25 cellular contexts compared by ENCODE assay signal in the genomic region with DNA sequence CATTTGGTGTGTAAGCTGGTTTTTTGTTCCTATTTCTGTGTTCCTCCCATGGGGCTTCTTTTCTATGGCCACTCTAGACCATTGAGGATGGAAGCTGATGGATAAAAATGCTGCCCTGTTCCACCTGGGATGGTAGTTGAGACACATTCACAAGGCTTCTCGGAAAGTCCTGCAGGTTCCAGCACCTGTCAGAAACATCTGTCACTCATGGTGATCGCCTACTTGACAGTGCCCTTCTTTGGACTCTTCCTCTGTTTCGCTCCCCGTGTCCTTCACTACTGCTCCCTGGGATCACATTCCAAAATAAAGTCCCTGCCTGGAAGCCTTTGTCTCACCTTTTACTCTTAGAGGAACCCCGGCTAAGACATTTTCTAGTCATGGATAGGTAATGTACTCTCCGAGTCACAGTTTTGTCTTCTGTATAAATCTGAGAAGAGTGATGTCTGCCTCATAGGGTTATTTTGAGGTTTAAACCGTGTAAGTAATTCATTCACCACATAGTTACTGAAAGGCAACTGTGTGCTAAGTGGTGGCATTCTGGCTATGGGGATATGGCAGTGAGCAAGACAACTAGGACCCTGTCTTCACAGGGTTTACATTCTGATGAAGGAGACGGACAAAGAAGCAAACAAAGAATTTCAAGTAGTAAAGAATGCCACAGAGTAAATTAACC. TPM values are rescaled to one million over a fixed set of nuclear protein-coding genes. Genes with fewer than 3 reads are reported as not detected.
DNase-seq lines count a peak whose midpoint lies in the region; ATAC-seq and TF ChIP-seq lines count a peak whose summit lies in the region.
"Had no signal": no experiment of that assay in that cellular context is flagged by ENCODE, and none has a peak within 500 bp of the region (broad histone marks: within the 10 kb centered on the region; RNA-seq: fewer than 3 reads in every experiment).

No MANE protein-coding gene starts in this region.

- peaks cover 11% of the 10 kb centered on the region for H3K9me3 Mint-ChIP-seq in T-helper 2 cell treated with Interferon-gamma antibody and Interleukin-4, amounts not matched to agents 5 μg/mL and 100 μg/mL, for 36 hours
- peaks cover 3% of the 10 kb centered on the region for H3K9me3 Mint-ChIP-seq in activated CD8-positive, alpha-beta T cell treated with anti-CD3 and anti-CD28 coated beads for 36 hours
- H3K9me3 Mint-ChIP-seq in naive thymus-derived CD4-positive, alpha-beta T cell = peaks cover 0 to 8% (median 0%) of the 10 kb centered on the region in 11 donors

- peak overlapping the region in 9 of 11 experiments; percentile 48 to 97 (median 93); a peak in 16 of 22 replicates for H3K27ac ChIP-seq in BLaER1 treated with 17β-estradiol and CSF1 and Interleukin-3, amounts not matched to agents 10 nM and 100 nM
- peak overlapping the region; percentile 85 for H3K27ac ChIP-seq in naive thymus-derived CD4-positive, alpha-beta T cell (ENCODE audit: low read depth, low read length)
- H3K27ac ChIP-seq: 22Rv1, SJCRH30, testis had no signal

- no peaks in the 10 kb centered on the region for H3K27me3 ChIP-seq in BLaER1 treated with 17β-estradiol and CSF1 and Interleukin-3, amounts not matched to agents 10 nM and 100 nM
- H3K27me3 ChIP-seq in naive thymus-derived CD4-positive, alpha-beta T cell (ENCODE audit: control insufficient read depth in 2 of 2, insufficient read depth in 2 of 2, low read length in 2 of 2) = no peaks in the 10 kb centered on the region
- H3K27me3 ChIP-seq: SJCRH30, testis had no signal

- H3K4me3 Mint-ChIP-seq in T-helper 2 cell treated with Interferon-gamma antibody and Interleukin-4, amounts not matched to agents 5 μg/mL and 100 μg/mL, for 36 hours = peak overlapping the region; percentile 25
- peak overlapping the region; percentile 3 for H3K4me3 Mint-ChIP-seq in activated CD8-positive, alpha-beta T cell treated with anti-CD3 and anti-CD28 coated beads for 36 hours
- H3K4me3 Mint-ChIP-seq in naive thymus-derived CD4-positive, alpha-beta T cell = peak overlapping the region; percentile 16 to 78 (median 62)
- H3K4me3 Mint-ChIP-seq: endodermal cell had no signal

- H3K9ac ChIP-seq in BLaER1 treated with 17β-estradiol and CSF1 and Interleukin-3, amounts not matched to agents 10 nM and 100 nM = peak overlapping the region in 1 of 11 experiments; percentile 19; a peak in 2 of 22 replicates

- H3K27me3 Mint-ChIP-seq in T-helper 2 cell treated with Interferon-gamma antibody and Interleukin-4, amounts not matched to agents 5 μg/mL and 100 μg/mL, for 36 hours (ENCODE audit: low read depth) = no peaks in the 10 kb centered on the region
- no peaks in the 10 kb centered on the region for H3K27me3 Mint-ChIP-seq in activated CD8-positive, alpha-beta T cell treated with anti-CD3 and anti-CD28 coated beads for 36 hours
- no peaks in the 10 kb centered on the region for H3K27me3 Mint-ChIP-seq in naive thymus-derived CD4-positive, alpha-beta T cell

- ATAC-seq in activated CD8-positive, alpha-beta T cell treated with anti-CD3 and anti-CD28 coated beads for 36 hours = peak; percentile 18
- ATAC-seq in naive thymus-derived CD4-positive, alpha-beta T cell = no peak
- ATAC-seq in HG03469 (IDR thresholded peaks at IDR 0.05; ENCODE audit: unreplicated experiment) = no peak
- ATAC-seq: PC-3 had no signal

- peak overlapping the region; percentile 34 for H3K27ac Mint-ChIP-seq in T-helper 2 cell treated with Interferon-gamma antibody and Interleukin-4, amounts not matched to agents 5 μg/mL and 100 μg/mL, for 36 hours
- H3K27ac Mint-ChIP-seq in activated CD8-positive, alpha-beta T cell treated with anti-CD3 and anti-CD28 coated beads for 36 hours = peak overlapping the region; percentile 81
- H3K27ac Mint-ChIP-seq in naive thymus-derived CD4-positive, alpha-beta T cell = peak overlapping the region; percentile 7 to 99 (median 96)
- H3K27ac Mint-ChIP-seq: endodermal cell had no signal

- POLR2A ChIA-PET in activated CD8-positive, alpha-beta T cell treated with anti-CD3 and anti-CD28 coated beads for 36 hours (lab: Charles Lee) = interaction anchor here (0.7 to 1.5 kb wide), 3 partner anchors 17 to 30 kb away, joined by 3 to 9 read pairs (median 3); a partner anchor contains a TSS
- POLR2A ChIA-PET in naive thymus-derived CD4-positive, alpha-beta T cell (lab: Charles Lee) = interaction anchor here (0.7 to 2.6 kb wide), 5 partner anchors 9 to 279 kb away, joined by 4 to 16 read pairs (median 6); a partner anchor contains a TSS

- H4K20me1 ChIP-seq in BLaER1 treated with 17β-estradiol and CSF1 and Interleukin-3, amounts not matched to agents 10 nM and 100 nM = peaks cover 0 to 61% (median 11%) of the 10 kb centered on the region in 11 experiments; a peak in 14 of 22 replicates

- H3K4me2 ChIP-seq in BLaER1 treated with 17β-estradiol and CSF1 and Interleukin-3, amounts not matched to agents 10 nM and 100 nM = peak overlapping the region; percentile 27 to 87 (median 55); a peak in 21 of 22 replicates

- peaks cover 86% of the 10 kb centered on the region for H3K4me1 Mint-ChIP-seq in T-helper 2 cell treated with Interferon-gamma antibody and Interleukin-4, amounts not matched to agents 5 μg/mL and 100 μg/mL, for 36 hours (ENCODE audit: low read depth)
- H3K4me1 Mint-ChIP-seq in activated CD8-positive, alpha-beta T cell treated with anti-CD3 and anti-CD28 coated beads for 36 hours (ENCODE audit: low read depth) = peaks cover 94% of the 10 kb centered on the region
- H3K4me1 Mint-ChIP-seq in naive thymus-derived CD4-positive, alpha-beta T cell = peaks cover 74 to 100% (median 95%) of the 10 kb centered on the region in 7 donors

- H3K4me1 ChIP-seq in BLaER1 treated with 17β-estradiol and CSF1 and Interleukin-3, amounts not matched to agents 10 nM and 100 nM = peaks cover 85 to 99% (median 94%) of the 10 kb centered on the region in 10 experiments
- peaks cover 87 to 88% of the 10 kb centered on the region in 2 donors for H3K4me1 ChIP-seq in naive thymus-derived CD4-positive, alpha-beta T cell (ENCODE audit: control insufficient read depth in 2 of 2, insufficient read depth in 2 of 2, low read length in 2 of 2)
- H3K4me1 ChIP-seq: SJCRH30 had no signal

- intact Hi-C loops in activated CD8-positive, alpha-beta T cell treated with anti-CD3 and anti-CD28 coated beads for 36 hours (cut with micrococcal nuclease) = no loop called here
- intact Hi-C loops in naive thymus-derived CD4-positive, alpha-beta T cell (cut with micrococcal nuclease) = no loop called here

- no peak for TF ChIP-seq CTCF in activated CD8-positive, alpha-beta T cell treated with anti-CD3 and anti-CD28 coated beads for 36 hours (IDR thresholded peaks at IDR 0.05)

- H3K36me3 ChIP-seq in BLaER1 treated with 17β-estradiol and CSF1 and Interleukin-3, amounts not matched to agents 10 nM and 100 nM = peaks cover 5 to 38% (median 25%) of the 10 kb centered on the region in 11 experiments; a peak in 20 of 22 replicates
- no peaks in the 10 kb centered on the region for H3K36me3 ChIP-seq in naive thymus-derived CD4-positive, alpha-beta T cell (ENCODE audit: control insufficient read depth in 2 of 3, insufficient read depth in 3 of 3, low read length in 3 of 3)
- H3K36me3 ChIP-seq: SJCRH30 had no signal

- H3K4me3 ChIP-seq in BLaER1 treated with 17β-estradiol and CSF1 and Interleukin-3, amounts not matched to agents 10 nM and 100 nM = peak overlapping the region in 1 of 10 experiments; percentile 1; a peak in 2 of 20 replicates
- H3K4me3 ChIP-seq in naive thymus-derived CD4-positive, alpha-beta T cell (ENCODE audit: low read length) = peak overlapping the region; percentile 11
- H3K4me3 ChIP-seq: SJCRH30, testis had no signal

- CTCF ChIA-PET in activated CD8-positive, alpha-beta T cell treated with anti-CD3 and anti-CD28 coated beads for 36 hours (lab: Charles Lee) = interaction anchor here (1.0 kb wide), 1 partner anchor 45 kb away, joined by 4 read pairs; no protein-coding TSS in a partner anchor
- CTCF ChIA-PET in naive thymus-derived CD4-positive, alpha-beta T cell (lab: Charles Lee) = interaction anchor here (0.9 to 1.1 kb wide), 3 partner anchors 9 to 45 kb away, joined by 3 to 6 read pairs (median 4); no protein-coding TSS in a partner anchor

- no peak for DNase-seq in T-helper 2 cell treated with Interferon-gamma antibody and Interleukin-4, amounts not matched to agents 5 μg/mL and 100 μg/mL, for 36 hours (ENCODE audit: low spot score)
- DNase-seq in T-helper 2 cell (no peak), AG08395 (ENCODE audit: low spot score) (no peak), HuH-7 (ENCODE audit: low spot score) (no peak)
- no peak for DNase-seq in activated CD8-positive, alpha-beta T cell treated with anti-CD3 and anti-CD28 coated beads for 36 hours
- DNase-seq in naive thymus-derived CD4-positive, alpha-beta T cell = no peak
- DNase-seq: aorta; cerebellar nuclear complex; endodermal cell; islet precursor cell; mammary epithelial cell; NCI-H1436; NCI-H2171 treated with DMSO at 0.1 percent for 48 hours; NCI-H82; PC-3; SJCRH30; stimulated activated CD4-positive, alpha-beta T cell treated with anti-CD3 and anti-CD28 coated beads, Interleukin-4, amount 100 ng/mL, for 4 hours; T-helper 9 cell; testis had no signal

- H3K36me3 Mint-ChIP-seq in T-helper 2 cell treated with Interferon-gamma antibody and Interleukin-4, amounts not matched to agents 5 μg/mL and 100 μg/mL, for 36 hours (ENCODE audit: low read depth) = peaks cover 37% of the 10 kb centered on the region
- H3K36me3 Mint-ChIP-seq in activated CD8-positive, alpha-beta T cell treated with anti-CD3 and anti-CD28 coated beads for 36 hours (ENCODE audit: low read depth) = peaks cover 35% of the 10 kb centered on the region
- H3K36me3 Mint-ChIP-seq in naive thymus-derived CD4-positive, alpha-beta T cell = peaks cover 0 to 47% (median 23%) of the 10 kb centered on the region in 5 donors

- peaks cover 0 to 29% (median 23%) of the 10 kb centered on the region in 11 experiments; a peak in 21 of 22 replicates for H3K9me3 ChIP-seq in BLaER1 treated with 17β-estradiol and CSF1 and Interleukin-3, amounts not matched to agents 10 nM and 100 nM (replicated peaks in 1 of 11)
- H3K9me3 ChIP-seq in naive thymus-derived CD4-positive, alpha-beta T cell (ENCODE audit: control insufficient read depth in 2 of 3, low read length in 3 of 3) = no peaks in the 10 kb centered on the region
- H3K9me3 ChIP-seq: testis had no signal

RNA-seq across cellular contexts. Expression of a gene that starts 21.0 kb away (rescaled TPM):
- total RNA-seq in activated CD8-positive, alpha-beta T cell treated with anti-CD3 and anti-CD28 coated beads for 36 hours = 10 to 100 TPM; 63.7 to 68.4 TPM
- total RNA-seq in naive thymus-derived CD4-positive, alpha-beta T cell = 100 to 1,000 TPM in 2 of 5 experiments, 10 to 100 TPM in 3; 63.3 to 114 (median 90.2) TPM
- polyA plus RNA-seq in naive thymus-derived CD4-positive, alpha-beta T cell = 100 to 1,000 TPM; 142 TPM

RNA-seq across cellular contexts. Expression of a gene that starts 36.5 kb away (rescaled TPM):
- 10 to 100 TPM; 11.4 to 11.6 TPM for total RNA-seq in activated CD8-positive, alpha-beta T cell treated with anti-CD3 and anti-CD28 coated beads for 36 hours
- total RNA-seq in naive thymus-derived CD4-positive, alpha-beta T cell = 10 to 100 TPM; 11.5 to 40.4 (median 21.1) TPM
- polyA plus RNA-seq in naive thymus-derived CD4-positive, alpha-beta T cell = 10 to 100 TPM; 27.9 to 35.9 TPM
- total RNA-seq: endodermal cell, mammary epithelial cell, PC-3, posterior vena cava, SJCRH30 had no signal
- polyA plus RNA-seq: BJ, mammary epithelial cell, neural cell had no signal

Comparison
In these comparisons a context has a peak if more than half of its experiments do, and no peak if none do; other contexts are left out.
1. H3K27ac Mint-ChIP-seq: peak in every context shown above with its lines; median percentile 96 in naive thymus-derived CD4-positive, alpha-beta T cell; 81 in activated CD8-positive, alpha-beta T cell treated with anti-CD3 and anti-CD28 coated beads for 36 hours; 34 in T-helper 2 cell treated with Interferon-gamma antibody and Interleukin-4, amounts not matched to agents 5 μg/mL and 100 μg/mL, for 36 hours.
2. H3K4me3 Mint-ChIP-seq: peak in every context shown above with its lines; median percentile 62 in naive thymus-derived CD4-positive, alpha-beta T cell; 25 in T-helper 2 cell treated with Interferon-gamma antibody and Interleukin-4, amounts not matched to agents 5 μg/mL and 100 μg/mL, for 36 hours; 3 in activated CD8-positive, alpha-beta T cell treated with anti-CD3 and anti-CD28 coated beads for 36 hours.